ENCODE assay signal across 17 cellular contexts in the genomic region with DNA sequence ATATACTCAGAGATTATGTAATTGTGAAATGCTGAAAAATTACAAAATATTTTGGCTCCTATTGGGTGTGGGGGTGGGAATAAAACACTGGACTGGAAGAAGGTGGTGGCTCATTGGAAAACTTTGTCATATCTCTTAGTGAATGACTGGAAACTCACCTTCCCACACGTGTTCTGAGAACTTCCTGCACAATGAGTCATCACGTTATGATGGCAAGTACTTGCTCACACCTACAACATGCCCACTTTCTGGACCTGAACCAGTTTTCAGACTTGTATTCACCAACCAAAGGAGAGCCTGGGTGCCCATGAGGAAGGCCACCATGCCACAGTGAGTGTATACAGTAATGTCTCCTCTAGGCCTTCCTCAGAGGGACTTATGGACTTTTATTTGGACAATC.
DNase-seq lines count a peak whose midpoint lies in the region; FAIRE-seq and TF ChIP-seq lines count a peak whose summit lies in the region.
"Had no signal": no experiment of that assay in that cellular context is flagged by ENCODE, and none has a peak within 500 bp of the region (broad histone marks: within the 10 kb centered on the region; RNA-seq: fewer than 3 reads in every experiment).

No MANE protein-coding gene starts in this region.

- CTCF ChIA-PET in RWPE1 (lab: Yijun Ruan, JAX) = no interaction called here

- no peak for DNase-seq in GM12892 (ENCODE audit: insufficient read length)
- peak; percentile 78 for DNase-seq in RWPE1 (ENCODE audit: low spot score)
- peak; percentile 20 for DNase-seq in inferior parietal cortex (ENCODE audit: extremely low spot score)
- DNase-seq in uterus = no peak
- DNase-seq in dermis blood vessel endothelial cell = no peak
- no peak for DNase-seq in AML-193 (lab: John Stamatoyannopoulos, UW)
- DNase-seq: Caco-2, DMS79, KG1, MG63, NCI-H1092 treated with DMSO at 0.1 percent for 48 hours, NCI-H2081 treated with DMSO at 0.1 percent for 48 hours, NCI-H510A treated with DMSO at 0.1 percent for 48 hours, NCI-H82, SHP77 treated with DMSO at 0.1 percent for 48 hours had no signal

- H3K9me3 ChIP-seq in uterus = no peaks in the 10 kb centered on the region
- H3K9me3 ChIP-seq: Caco-2, MG63 had no signal

- no peaks in the 10 kb centered on the region for H3K27me3 ChIP-seq in uterus
- H3K27me3 ChIP-seq: MG63 had no signal

- FAIRE-seq in GM12892 (lab: Jason Lieb, UNC) = peak; percentile 21
- FAIRE-seq: HepG2 had no signal

- no peak overlapping the region for H3K4me3 ChIP-seq in uterus
- H3K4me3 ChIP-seq: MG63 had no signal

- POLR2A ChIA-PET in RWPE1 (lab: Yijun Ruan, JAX; ENCODE audit: low non-redundant PET) = no interaction called here

- intact Hi-C loops in uterus (cut with DNase I; ENCODE audit: low total_unique reads) = no loop called here

- TF ChIP-seq POLR2A in GM12892 (IDR thresholded peaks at IDR 0.05; ENCODE audit: low read depth, low read length) (no peak), uterus (IDR thresholded peaks at IDR 0.05) (no peak)

- no peaks in the 10 kb centered on the region for H3K4me1 ChIP-seq in uterus
- H3K4me1 ChIP-seq: Caco-2 had no signal

- TF ChIP-seq CTCF in RWPE1 (conservative IDR thresholded peaks at IDR 0.05; ENCODE audit: low read depth) = no peak
- no peak for TF ChIP-seq CTCF in uterus (IDR thresholded peaks at IDR 0.05)

- no peak overlapping the region for H3K27ac ChIP-seq in RWPE1
- H3K27ac ChIP-seq in temporal lobe (ENCODE audit: low read depth, low read length) = peak overlapping the region; percentile 33
- no peak overlapping the region for H3K27ac ChIP-seq in uterus

- H3K36me3 ChIP-seq in uterus = no peaks in the 10 kb centered on the region
- H3K36me3 ChIP-seq: MG63 had no signal

Comparison
In these comparisons a context has a peak if more than half of its experiments do, and no peak if none do; other contexts are left out.
1. DNase-seq: peak in RWPE1 (single experiment) and inferior parietal cortex (single experiment); none in GM12892 (single experiment), uterus (0 of 2), dermis blood vessel endothelial cell (single experiment) and AML-193 (0 of 2).